Comparison of ENCODE assay signal across 2 cellular contexts in genomic region chr5:110179291-110179690, GRCh38.
TF ChIP-seq lines count a peak whose summit lies in the region.

No MANE protein-coding gene starts in this region.

TF ChIP-seq in GM23338, 12 proteins besides CTCF, POLR2A, EP300 and RAD21 (continued from another document):
- TF ChIP-seq ZNF462 (CRISPR knock-in tag; IDR thresholded peaks at IDR 0.05) = no peak
- TF ChIP-seq EZH2 (IDR thresholded peaks at IDR 0.05; ENCODE audit: low read depth, unreplicated experiment) = no peak
- TF ChIP-seq ZNF331 (CRISPR knock-in tag; IDR thresholded peaks at IDR 0.05; ENCODE audit: low read depth) = no peak
- TF ChIP-seq REST (IDR thresholded peaks at IDR 0.05; ENCODE audit: unreplicated experiment) = no peak
- no peak for TF ChIP-seq NANOG (IDR thresholded peaks at IDR 0.05; ENCODE audit: borderline replicate concordance)
- no peak for TF ChIP-seq STAT1 (IDR thresholded peaks at IDR 0.05; ENCODE audit: unreplicated experiment)
- no peak for TF ChIP-seq ETS1 (IDR thresholded peaks at IDR 0.05)
- TF ChIP-seq CREB1 (CRISPR knock-in tag; IDR thresholded peaks at IDR 0.05; ENCODE audit: low read depth) = no peak

TF ChIP-seq in WTC11, 78 proteins besides CTCF, POLR2A, EP300 and RAD21 (continued from another document):
- TF ChIP-seq ATF2 (CRISPR knock-in tag; IDR thresholded peaks at IDR 0.05; ENCODE audit: borderline replicate concordance, low read depth) (no peak), NR3C1 (CRISPR knock-in tag; conservative IDR thresholded peaks at IDR 0.05; ENCODE audit: low read depth) (no peak), KAT7 (CRISPR knock-in tag; IDR thresholded peaks at IDR 0.05; ENCODE audit: borderline replicate concordance) (no peak), ETV6 (CRISPR knock-in tag; IDR thresholded peaks at IDR 0.05) (no peak), ZNF396 (CRISPR knock-in tag; IDR thresholded peaks at IDR 0.05; ENCODE audit: borderline replicate concordance) (no peak), RORB (CRISPR knock-in tag; IDR thresholded peaks at IDR 0.05) (no peak), GRHL2 (CRISPR knock-in tag; IDR thresholded peaks at IDR 0.05; ENCODE audit: insufficient replicate concordance, severe bottlenecking) (no peak), JUN (CRISPR knock-in tag; IDR thresholded peaks at IDR 0.05) (no peak), FOXP4 (CRISPR knock-in tag; IDR thresholded peaks at IDR 0.05) (no peak), ZNF671 (CRISPR knock-in tag; IDR thresholded peaks at IDR 0.05) (no peak), PRDM15 (CRISPR knock-in tag; IDR thresholded peaks at IDR 0.05) (no peak), NR2C2 (CRISPR knock-in tag; IDR thresholded peaks at IDR 0.05) (no peak), CDX4 (CRISPR knock-in tag; IDR thresholded peaks at IDR 0.05; ENCODE audit: borderline replicate concordance) (no peak)
